In genomic region chr7:130131964-130132875, GRCh38 we compare ENCODE assay signal across 18 cellular contexts.
"Had no signal": no experiment of that assay in that cellular context is flagged by ENCODE, and none has a peak within 500 bp of the region (broad histone marks: within the 10 kb centered on the region; RNA-seq: fewer than 3 reads in every experiment).

No MANE protein-coding gene starts in this region.

- DNase-seq: activated CD4-positive, alpha-beta T cell treated with anti-CD3 and anti-CD28 coated beads, Interleukin-2, amount 10 ng/mL, durations not matched to agents 7 days and 5 days; activated CD8-positive, alpha-beta memory T cell treated with anti-CD3 and anti-CD28 coated beads, Interleukin-2, amount 50 U/mL, for 4 hours; activated effector memory CD4-positive, alpha-beta T cell treated with anti-CD3 and anti-CD28 coated beads, Interleukin-2, amount 50 U/mL, for 16 hours; activated naive CD4-positive, alpha-beta T cell treated with anti-CD3 and anti-CD28 coated beads, Interleukin-2, amount 50 U/mL, for 16 hours; activated T-cell treated with anti-CD3 and anti-CD28 coated beads, Interleukin-2, amount 50 U/mL, for 4 hours; endodermal cell; foreskin melanocyte; glutamatergic neuron; hypothalamus; left lung; stimulated activated CD4-positive, alpha-beta T cell treated with anti-CD3 and anti-CD28 coated beads, Interleukin-4, amount 100 ng/mL, for 1 hour had no signal

- H3K27me3 Mint-ChIP-seq: activated CD4-positive, alpha-beta T cell treated with anti-CD3 and anti-CD28 coated beads, Interleukin-2, amount 10 ng/mL, durations not matched to agents 7 days and 5 days had no signal

- H3K9me3 Mint-ChIP-seq: activated CD4-positive, alpha-beta T cell treated with anti-CD3 and anti-CD28 coated beads, Interleukin-2, amount 10 ng/mL, durations not matched to agents 7 days and 5 days; activated T-cell treated with anti-CD3 and anti-CD28 coated beads, Interleukin-2, amount 50 U/mL, for 4 hours; endodermal cell; neural crest cell; T-helper 1 cell treated with Interleukin-12 subunit alpha and Interleukin-12 subunit beta and Interleukin-4 antibody, amounts not matched to agents 30 μg/mL and 1 μg/mL, for 36 hours had no signal

- H3K9me3 ChIP-seq: left lung, thoracic aorta had no signal

- H3K4me3 ChIP-seq: left lung, smooth muscle cell, thoracic aorta had no signal

- H3K27ac Mint-ChIP-seq: activated CD4-positive, alpha-beta T cell treated with anti-CD3 and anti-CD28 coated beads, Interleukin-2, amount 10 ng/mL, durations not matched to agents 7 days and 5 days; endodermal cell; T-helper 1 cell treated with Interleukin-12 subunit alpha and Interleukin-12 subunit beta and Interleukin-4 antibody, amounts not matched to agents 30 μg/mL and 1 μg/mL, for 36 hours had no signal

- H3K4me1 Mint-ChIP-seq: neural crest cell had no signal

- H3K4me3 Mint-ChIP-seq: activated CD4-positive, alpha-beta T cell treated with anti-CD3 and anti-CD28 coated beads, Interleukin-2, amount 10 ng/mL, durations not matched to agents 7 days and 5 days; activated T-cell treated with anti-CD3 and anti-CD28 coated beads, Interleukin-2, amount 50 U/mL, for 4 hours; endodermal cell; neural crest cell; T-helper 1 cell treated with Interleukin-12 subunit alpha and Interleukin-12 subunit beta and Interleukin-4 antibody, amounts not matched to agents 30 μg/mL and 1 μg/mL, for 36 hours had no signal

- H3K27ac ChIP-seq: epithelial cell of prostate, left lung, thoracic aorta had no signal

- H3K4me2 ChIP-seq: smooth muscle cell had no signal

- ATAC-seq: activated CD4-positive, CD25-positive, alpha-beta regulatory T cell treated with anti-CD3 and anti-CD28 coated beads, Interleukin-2, amount 50 U/mL, for 24 hours; activated T-cell treated with anti-CD3 and anti-CD28 coated beads, Interleukin-2, amount 50 U/mL, for 4 hours; left lung; sciatic nerve had no signal

- H3K27me3 ChIP-seq: left lung had no signal

- H3K4me1 ChIP-seq: left lung had no signal
